ENCODE assay signal across 8 cellular contexts in genomic region chr3:132418916-132419315, GRCh38. TPM values are rescaled to one million over a fixed set of nuclear protein-coding genes. Genes with fewer than 3 reads are reported as not detected.
A peak's percentile ranks its signal among the peaks of the same experiment; 100 is the strongest.
DNase-seq lines count a peak whose midpoint lies in the region; ATAC-seq and TF ChIP-seq lines count a peak whose summit lies in the region.

No MANE protein-coding gene starts in this region.

- WGBS in gastroesophageal sphincter (ENCODE audit: low coverage in 1 of 2), 2 donors = 8 to 11% methylated on average over 4 of the region's 4 CpGs
- WGBS in suprapubic skin = 20% methylated on average over 4 of the region's 4 CpGs
- 8% methylated on average over 4 of the region's 4 CpGs for WGBS in aorta, 2 donors

- intact Hi-C loops in head of caudate nucleus (cut with DNase I) (no loop called here), aorta (cut with DNase I) (loop anchor here in 1 of 2 donors (5.0 kb wide), 1 partner anchor 33 kb away; no protein-coding TSS in a partner anchor)

- TF ChIP-seq POLR2A in gastroesophageal sphincter (IDR thresholded peaks at IDR 0.05) (no peak), suprapubic skin (IDR thresholded peaks at IDR 0.05) (no peak)

- no peak for TF ChIP-seq CTCF in VCaP (conservative IDR thresholded peaks at IDR 0.05)
- TF ChIP-seq CTCF in gastroesophageal sphincter (IDR thresholded peaks at IDR 0.05) = no peak
- TF ChIP-seq CTCF in suprapubic skin (IDR thresholded peaks at IDR 0.05) = no peak

- no peak for DNase-seq in activated T-cell treated with anti-CD3 and anti-CD28 coated beads, Interleukin-2, amount 50 U/mL, for 4 hours
- no peak for DNase-seq in activated T-cell treated with anti-CD3 and anti-CD28 coated beads for 4 hours
- DNase-seq in suprapubic skin (ENCODE audit: low spot score in 2 of 2) = no peak
- no peak for DNase-seq in head of caudate nucleus
- no peak for DNase-seq in aorta

- no peaks in the 10 kb centered on the region for H3K9me3 ChIP-seq in gastroesophageal sphincter
- H3K9me3 ChIP-seq in suprapubic skin = no peaks in the 10 kb centered on the region
- H3K9me3 ChIP-seq in aorta (ENCODE audit: control insufficient read depth, low read length) = no peaks in the 10 kb centered on the region

- no peaks in the 10 kb centered on the region for H3K9me3 Mint-ChIP-seq in activated T-cell treated with anti-CD3 and anti-CD28 coated beads, Interleukin-2, amount 50 U/mL, for 4 hours

- no peaks in the 10 kb centered on the region for H3K27me3 Mint-ChIP-seq in activated T-cell treated with anti-CD3 and anti-CD28 coated beads, Interleukin-2, amount 50 U/mL, for 4 hours (ENCODE audit: low read depth)

- H3K4me1 ChIP-seq in gastroesophageal sphincter = peaks cover 0 to 51% (median 4%) of the 10 kb centered on the region in 3 donors
- peaks cover 23% of the 10 kb centered on the region for H3K4me1 ChIP-seq in suprapubic skin
- H3K4me1 ChIP-seq in aorta (ENCODE audit: control insufficient read depth in 1 of 2, insufficient read depth in 2 of 2, low read length in 2 of 2) = peaks cover 2 to 3% of the 10 kb centered on the region in 2 donors

- TF ChIP-seq EP300 in gastroesophageal sphincter (IDR thresholded peaks at IDR 0.05) = no peak
- TF ChIP-seq EP300 in suprapubic skin (IDR thresholded peaks at IDR 0.05) = no peak

- H3K4me1 Mint-ChIP-seq in activated T-cell treated with anti-CD3 and anti-CD28 coated beads, Interleukin-2, amount 50 U/mL, for 4 hours (ENCODE audit: low read depth) = peaks cover 38% of the 10 kb centered on the region

- H3K36me3 ChIP-seq in gastroesophageal sphincter (peaks cover 0 to 6% of the 10 kb centered on the region in 2 donors), suprapubic skin (no peaks in the 10 kb centered on the region), aorta (ENCODE audit: control insufficient read depth in 1 of 2, insufficient read depth in 2 of 2, low read length in 1 of 2) (no peaks in the 10 kb centered on the region)

- no peaks in the 10 kb centered on the region for H3K27me3 ChIP-seq in gastroesophageal sphincter
- H3K27me3 ChIP-seq in suprapubic skin = no peaks in the 10 kb centered on the region
- H3K27me3 ChIP-seq in aorta (ENCODE audit: control insufficient read depth in 1 of 2, insufficient read depth in 2 of 2, low read length in 1 of 2) = no peaks in the 10 kb centered on the region

- peak overlapping the region; percentile 100 for H3K4me3 Mint-ChIP-seq in activated T-cell treated with anti-CD3 and anti-CD28 coated beads, Interleukin-2, amount 50 U/mL, for 4 hours

- H3K4me3 ChIP-seq in gastroesophageal sphincter (peak overlapping the region; percentile 94 to 95), suprapubic skin (peak overlapping the region; percentile 90), aorta (ENCODE audit: low read length in 2 of 2) (no peak overlapping the region)

- peak overlapping the region; percentile 89 for H3K27ac ChIP-seq in VCaP
- H3K27ac ChIP-seq in gastroesophageal sphincter = no peak overlapping the region
- H3K27ac ChIP-seq in suprapubic skin = no peak overlapping the region
- no peak overlapping the region for H3K27ac ChIP-seq in aorta (ENCODE audit: low read depth in 1 of 2, low read length in 2 of 2)

- ATAC-seq in activated T-cell treated with anti-CD3 and anti-CD28 coated beads, Interleukin-2, amount 50 U/mL, for 4 hours = no peak
- no peak for ATAC-seq in gastroesophageal sphincter
- no peak for ATAC-seq in aorta (ENCODE audit: low FRiP score)
- no peak for ATAC-seq in GM18867 (IDR thresholded peaks at IDR 0.05; ENCODE audit: unreplicated experiment)

- peaks cover 10% of the 10 kb centered on the region for H3K36me3 Mint-ChIP-seq in activated T-cell treated with anti-CD3 and anti-CD28 coated beads, Interleukin-2, amount 50 U/mL, for 4 hours (ENCODE audit: insufficient read depth)

RNA-seq across cellular contexts. Expression of gene DNAJC13, which starts 1.6 kb away (rescaled TPM):
- 10 to 100 TPM; 16.5 to 16.8 (median 16.8) TPM for total RNA-seq in activated T-cell treated with anti-CD3 and anti-CD28 coated beads, Interleukin-2, amount 50 U/mL, for 4 hours
- total RNA-seq in gastroesophageal sphincter (10 to 100 TPM; 43.6 to 73.7 (median 61.1) TPM), suprapubic skin (10 to 100 TPM; 20.6 to 52.6 (median 39.7) TPM), aorta (10 to 100 TPM; 49.8 to 70.4 TPM)
- polyA plus RNA-seq in aorta = 10 to 100 TPM; 12.0 to 16.0 TPM

Comparison
In these comparisons a context has a peak if more than half of its experiments do, and no peak if none do; other contexts are left out.
1. H3K4me3 ChIP-seq: peak in gastroesophageal sphincter (2 of 2) and suprapubic skin (single experiment); none in aorta (0 of 2).